In the genomic region with DNA sequence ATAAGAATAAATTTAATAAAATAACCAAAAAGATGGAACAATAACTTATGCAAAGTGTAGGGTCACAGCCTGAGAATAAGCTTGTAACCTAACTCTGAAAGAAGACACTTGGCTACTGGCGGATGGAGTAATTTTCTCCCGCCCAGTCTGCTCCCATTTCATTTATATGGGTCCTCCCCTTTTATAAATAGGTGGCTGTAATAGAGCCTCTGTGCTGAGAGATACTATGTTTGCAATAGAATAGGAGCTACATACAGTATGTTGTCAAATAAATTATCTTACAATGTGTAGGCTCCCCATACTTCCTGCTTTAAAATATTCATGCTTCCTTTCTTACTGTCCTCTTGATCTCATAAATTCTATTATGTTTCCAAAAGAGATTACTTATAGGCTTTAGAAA, we compare ENCODE assay signal across 23 cellular contexts.
"Had no signal": no experiment of that assay in that cellular context is flagged by ENCODE, and none has a peak within 500 bp of the region (broad histone marks: within the 10 kb centered on the region; RNA-seq: fewer than 3 reads in every experiment).

No MANE protein-coding gene starts in this region.

- H3K27ac ChIP-seq: colonic mucosa, coronary artery, dorsolateral prefrontal cortex, epithelial cell of prostate, esophagus muscularis mucosa, esophagus squamous epithelium, foreskin keratinocyte, gastroesophageal sphincter, heart left ventricle, heart right ventricle had no signal

- DNase-seq: colonic mucosa; cortex of kidney; dermis blood vessel endothelial cell; dorsolateral prefrontal cortex; effector CD4-positive, alpha-beta T cell; effector CD8-positive, alpha-beta T cell; effector memory CD4-positive, alpha-beta T cell; effector memory CD8-positive, alpha-beta T cell; endodermal cell; erythroblast; esophagus squamous epithelium; foreskin fibroblast; foreskin keratinocyte; foreskin melanocyte; glutamatergic neuron; head of caudate nucleus; heart left ventricle; heart right ventricle had no signal

- H3K27me3 ChIP-seq: colonic mucosa, esophagus muscularis mucosa, esophagus squamous epithelium, foreskin keratinocyte, gastroesophageal sphincter had no signal

- H3K9me3 ChIP-seq: colonic mucosa, esophagus squamous epithelium, gastroesophageal sphincter, heart left ventricle had no signal

- H3K4me1 ChIP-seq: colonic mucosa, esophagus muscularis mucosa, esophagus squamous epithelium, foreskin keratinocyte, gastroesophageal sphincter, heart left ventricle, heart right ventricle had no signal

- H3K4me3 ChIP-seq: colonic mucosa, coronary artery, dorsolateral prefrontal cortex, esophagus muscularis mucosa, esophagus squamous epithelium, gastroesophageal sphincter, heart left ventricle, heart right ventricle had no signal

- ATAC-seq: effector memory CD8-positive, alpha-beta T cell; esophagus mucosa; foreskin keratinocyte; gastroesophageal sphincter; heart left ventricle; heart right ventricle had no signal

- H3K36me3 ChIP-seq: colonic mucosa, esophagus muscularis mucosa, esophagus squamous epithelium, gastroesophageal sphincter, heart left ventricle, heart right ventricle had no signal
